In the genomic region with DNA sequence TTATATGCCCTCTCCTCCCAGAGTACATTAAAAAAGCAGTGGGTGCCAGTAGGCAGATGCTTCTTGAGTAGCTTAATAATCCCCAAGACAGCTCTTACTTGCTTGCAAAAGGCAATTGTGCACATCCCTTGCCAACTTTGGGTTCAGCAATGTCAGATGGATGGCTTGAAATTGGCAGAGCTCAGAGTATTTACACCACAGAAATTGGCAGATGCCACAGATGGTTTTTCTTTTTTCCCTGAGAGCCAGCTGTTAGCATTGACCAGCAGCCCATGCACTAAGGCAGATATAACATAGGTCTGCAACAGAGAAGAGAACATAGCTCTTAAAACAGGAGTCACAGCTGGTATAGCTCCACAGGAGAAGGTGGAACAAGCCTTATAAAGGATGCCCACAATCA, we compare ENCODE assay signal across 17 cellular contexts. TPM values are rescaled to one million over a fixed set of nuclear protein-coding genes. Genes with fewer than 3 reads are reported as not detected.
DNase-seq lines count a peak whose midpoint lies in the region; ATAC-seq, FAIRE-seq and TF ChIP-seq lines count a peak whose summit lies in the region.
"Had no signal": no experiment of that assay in that cellular context is flagged by ENCODE, and none has a peak within 500 bp of the region (broad histone marks: within the 10 kb centered on the region; RNA-seq: fewer than 3 reads in every experiment).

No MANE protein-coding gene starts in this region.

- H3K27me3 ChIP-seq in BLaER1, result no peaks in the 10 kb centered on the region
- no peaks in the 10 kb centered on the region for H3K27me3 ChIP-seq in GM12878 (replicated peaks in 1 of 2; ENCODE audit: control insufficient read depth in 2 of 2, insufficient read depth in 2 of 2, low read length in 1 of 2)

- no peaks in the 10 kb centered on the region for H3K79me2 ChIP-seq in GM12878 (ENCODE audit: control insufficient read depth, insufficient read depth, low read length)

- ATAC-seq in GM12878, result no peak

- peak overlapping the region; percentile 66 for H2AFZ ChIP-seq in GM12878 (ENCODE audit: control insufficient read depth, low read depth, low read length)
- H2AFZ ChIP-seq: GM23248 had no signal

- peak overlapping the region; percentile 51 for H3K4me3 ChIP-seq in BLaER1
- no peak overlapping the region for H3K4me3 ChIP-seq in GM12878
- H3K4me3 ChIP-seq: coronary artery, GM23248 had no signal

- peak; percentile 87 for DNase-seq in DMS 273 treated with DMSO at 0.1 percent for 48 hours (lab: John Stamatoyannopoulos, UW)
- DNase-seq in NCI-H1694 treated with DMSO at 0.1 percent for 48 hours (lab: John Stamatoyannopoulos, UW), result peak; percentile 13
- no peak for DNase-seq in GM12878 (ENCODE audit: low read depth, low spot score)
- no peak for DNase-seq in iPS-NIHi11 (ENCODE audit: low spot score)
- no peak for DNase-seq in NCI-H2196 treated with DMSO at 0.1 percent for 48 hours (lab: John Stamatoyannopoulos, UW; ENCODE audit: unreplicated experiment)
- DNase-seq in Ammon's horn (ENCODE audit: low spot score), result no peak
- DNase-seq in globus pallidus (ENCODE audit: low spot score), result no peak
- DNase-seq: activated gamma-delta T cell treated with Interleukin-2 at 50 U/mL for 16 hours, AML-193, EL, GM23248, immature natural killer cell, MV-4-11, retina had no signal

- H3K9ac ChIP-seq in BLaER1 (peak overlapping the region; percentile 86), GM12878 (ENCODE audit: control insufficient read depth, insufficient read depth, low read length) (no peak overlapping the region; the same call in 1 of the 2 replicates)
- H3K9ac ChIP-seq: GM23248 had no signal

- intact Hi-C loops in GM12878 (cut with micrococcal nuclease; ENCODE audit: unreplicated experiment), result loop anchor here (5.0 kb wide), 2 partner anchors 894 to 1099 kb away; partner anchors contain the start of genes KPNA3 and TRIM13

- BruUV-seq in GM12878 (replicated peaks; lab: Mats Ljungman, UMichigan), result no TSS peak

- SMC1A ChIA-PET in GM12878 (lab: Charles Lee; ENCODE audit: uncharacterized antibody, unreplicated experiment), result interaction anchor here (0.8 to 8.8 kb wide), 13 partner anchors 8 to 915 kb away, joined by 3 to 141 read pairs (median 5); partner anchors contain the start of gene RNASEH2B

- in situ Hi-C loops in GM12878 (cut with MboI), result no loop called here

- peaks cover 71% of the 10 kb centered on the region for H3K4me1 ChIP-seq in BLaER1
- peaks cover 39% of the 10 kb centered on the region for H3K4me1 ChIP-seq in GM12878 (ENCODE audit: control insufficient read depth, insufficient read depth, low read length)

- no peak for TF ChIP-seq RAD21 in GM12878 (IDR thresholded peaks at IDR 0.05; ENCODE audit: insufficient read depth, low read depth, low read length)

- H3K4me2 ChIP-seq in BLaER1 (peak overlapping the region; percentile 85), GM12878 (ENCODE audit: control insufficient read depth, insufficient read depth) (0 out of 2 replicates have a peak overlapping the region, but pooled peaks have one; percentile 14)

- POLR2A ChIA-PET in GM12878 (lab: Charles Lee), result interaction anchor here (3.2 kb wide), 2 partner anchors 19 to 24 kb away, joined by 16 to 39 read pairs; partner anchors contain the start of gene RNASEH2B

- CTCF ChIA-PET in GM12878 (lab: Yijun Ruan, JAX), result interaction anchor here (0.9 to 6.8 kb wide), 10 partner anchors 9 to 894 kb away, joined by 3 to 85 read pairs (median 4); partner anchors contain the start of genes RNASEH2B and TRIM13

- H3K27ac ChIP-seq in BLaER1 (peak overlapping the region; percentile 95), GM12878 (ENCODE audit: control insufficient read depth, insufficient read depth) (peak overlapping the region; percentile 93)
- H3K27ac ChIP-seq: coronary artery, GM23248 had no signal

- peaks cover 10% of the 10 kb centered on the region for H3K9me3 ChIP-seq in BLaER1
- H3K9me3 ChIP-seq in GM12878 (replicated peaks; ENCODE audit: control insufficient read depth, insufficient read depth, low read length), result peaks cover 2% of the 10 kb centered on the region; the same call in 1 of the 3 replicates

- no peak for TF ChIP-seq POLR2A in GM12878 (IDR thresholded peaks at IDR 0.05; ENCODE audit: low read depth, low read length)

- RAD21 ChIA-PET in GM12878 (lab: Charles Lee; ENCODE audit: unreplicated experiment), result interaction anchor here (0.7 to 5.0 kb wide), 12 partner anchors 17 to 955 kb away, joined by 3 to 77 read pairs (median 3); partner anchors contain the start of genes SPRYD7 and TRIM13

- FAIRE-seq in GM12878 (lab: Jason Lieb, UNC), result no peak

- H3K36me3 ChIP-seq in BLaER1 (no peaks in the 10 kb centered on the region), GM12878 (ENCODE audit: control insufficient read depth in 2 of 2, insufficient read depth in 2 of 2, low read length in 1 of 2) (no peaks in the 10 kb centered on the region)

- no peaks in the 10 kb centered on the region for H4K20me1 ChIP-seq in BLaER1
- H4K20me1 ChIP-seq in GM12878 (ENCODE audit: control insufficient read depth, insufficient read depth), result no peaks in the 10 kb centered on the region

- no peak for TF ChIP-seq EP300 in GM12878 (IDR thresholded peaks at IDR 0.05; ENCODE audit: borderline replicate concordance in 1 of 2, control insufficient read depth in 1 of 2, low read depth in 2 of 2, low read length in 2 of 2)

- TF ChIP-seq CTCF in GM12878 (IDR thresholded peaks at IDR 0.05 in 2 of 3, conservative IDR thresholded peaks at IDR 0.05 in 1 of 3; ENCODE audit: control insufficient read depth in 2 of 3, extremely low read depth in 1 of 3, insufficient read depth in 1 of 3, low read depth in 3 of 3, low read length in 3 of 3), result no peak

TF ChIP-seq in GM12878, 131 proteins besides CTCF, POLR2A, EP300 and RAD21:
- TF ChIP-seq POU2F2 (IDR thresholded peaks at IDR 0.05; ENCODE audit: borderline replicate concordance, low read depth, low read length) (no peak), IKZF1 (conservative IDR thresholded peaks at IDR 0.05) (no peak), CEBPB (IDR thresholded peaks at IDR 0.05; ENCODE audit: borderline replicate concordance in 1 of 2, low read depth in 2 of 2, low read length in 2 of 2) (no peak)

RNA-seq across cellular contexts. Expression of gene RNASEH2B, which starts 18.4 kb away (rescaled TPM):
- total RNA-seq in GM12878 (2013; cell fraction: nucleolus; rRNA removed), result 180 and 186 TPM in 2 replicates
- total RNA-seq in GM12878 (2014; rRNA removed) (89.0 and 109 TPM in 2 replicates), GM12878 (2014; rRNA removed; fragmentation: Illumina TruSeq; extraction: Trizol) (126 and 129 TPM in 2 replicates), GM12878 (2021) (70.1 and 71.8 TPM in 2 replicates)
- polyA plus RNA-seq in GM12878 (2011; ENCODE audit: low read depth), result 40.5 TPM
- polyA plus RNA-seq in GM12878 (2011; rRNA removed) (106 and 158 TPM in 2 replicates), GM12878 (2014; fragmentation: Illumina TruSeq; extraction: Trizol) (148 and 164 TPM in 2 replicates), GM12878 (2014; fragmentation: Nextera tagmentation; extraction: Ambion mirVana) (10 to 100 TPM; 64.9 to 73.5 TPM), GM12878 (2014; rRNA removed) (61.6 and 78.7 TPM in 2 replicates), GM12878 (2016; fragmentation: Nextera tagmentation; extraction: Ambion mirVana) (100 to 1,000 TPM; 115 to 140 TPM)
- 29.8 and 36.2 TPM in 2 replicates for polyA plus RNA-seq in GM12878 (2011; cell fraction: cytosol; rRNA removed)
- 56.4 and 58.2 TPM in 2 replicates for polyA plus RNA-seq in GM12878 (2011; cell fraction: nucleus; rRNA removed)
- polyA plus RNA-seq in GM12878 (2012), result 64.6 and 76.0 TPM in 2 replicates
- 50.7 and 57.1 TPM in 2 replicates for polyA minus RNA-seq in GM12878 (2011; rRNA and poly(A)+ RNA removed)
- polyA minus RNA-seq in GM12878 (2011; cell fraction: cytosol; rRNA and poly(A)+ RNA removed), result 11.8 and 15.8 TPM in 2 replicates
- polyA minus RNA-seq in GM12878 (2011; cell fraction: nucleus; rRNA and poly(A)+ RNA removed), result 103 and 164 TPM in 2 replicates

RNA-seq across cellular contexts. Expression of gene DLEU7, which starts 47.7 kb away (rescaled TPM):
- total RNA-seq in GM12878 (2013; cell fraction: nucleolus; rRNA removed), result not detected in 2 replicates
- total RNA-seq in GM12878 (2014; rRNA removed) (not detected in 2 replicates), GM12878 (2014; rRNA removed; fragmentation: Illumina TruSeq; extraction: Trizol) (not detected in 2 replicates), GM12878 (2021) (not detected in 2 replicates)
- polyA plus RNA-seq in GM12878 (2011; ENCODE audit: low read depth), result not detected
- polyA plus RNA-seq in GM12878 (2011; rRNA removed) (not detected in 2 replicates), GM12878 (2014; fragmentation: Illumina TruSeq; extraction: Trizol) (not detected in 2 replicates), GM12878 (2014; fragmentation: Nextera tagmentation; extraction: Ambion mirVana) (not detected), GM12878 (2014; rRNA removed) (not detected in 2 replicates), GM12878 (2016; fragmentation: Nextera tagmentation; extraction: Ambion mirVana) (not detected)
- not detected in 2 replicates for polyA plus RNA-seq in GM12878 (2011; cell fraction: cytosol; rRNA removed)
- polyA plus RNA-seq in GM12878 (2011; cell fraction: nucleus; rRNA removed), result not detected in 2 replicates
- polyA plus RNA-seq in GM12878 (2012), result not detected in 2 replicates
- not detected in 2 replicates for polyA minus RNA-seq in GM12878 (2011; rRNA and poly(A)+ RNA removed)
- polyA minus RNA-seq in GM12878 (2011; cell fraction: cytosol; rRNA and poly(A)+ RNA removed), result not detected in 2 replicates
- not detected in 2 replicates for polyA minus RNA-seq in GM12878 (2011; cell fraction: nucleus; rRNA and poly(A)+ RNA removed)
- total RNA-seq: GM23248, lung microvascular endothelial cell had no signal
- polyA plus RNA-seq: GM23248, immature natural killer cell had no signal

Comparison
In these comparisons a context has a peak if more than half of its experiments do, and no peak if none do; other contexts are left out.
1. DNase-seq: peak in DMS 273 treated with DMSO at 0.1 percent for 48 hours (single experiment) and NCI-H1694 treated with DMSO at 0.1 percent for 48 hours (single experiment); none in GM12878 (single experiment), iPS-NIHi11 (single experiment), NCI-H2196 treated with DMSO at 0.1 percent for 48 hours (single experiment), Ammon's horn (single experiment) and globus pallidus (single experiment).